In genomic region chr22:48379371-48379770, GRCh38 we compare ENCODE assay signal across 16 cellular contexts.
DNase-seq lines count a peak whose midpoint lies in the region; ATAC-seq and TF ChIP-seq lines count a peak whose summit lies in the region.
"Had no signal": no experiment of that assay in that cellular context is flagged by ENCODE, and none has a peak within 500 bp of the region (broad histone marks: within the 10 kb centered on the region; RNA-seq: fewer than 3 reads in every experiment).

No MANE protein-coding gene starts in this region.

- intact Hi-C loops in sciatic nerve (cut with DNase I) (no loop called here), left ventricle myocardium inferior (cut with micrococcal nuclease) (no loop called here)

- in situ Hi-C loops in GM23248 (cut with MboI): no loop called here

- no peak overlapping the region for H2AFZ ChIP-seq in GM23248
- H2AFZ ChIP-seq: GM23338 had no signal

- DNase-seq in RWPE2 (ENCODE audit: low spot score) (peak; percentile 16), coronary artery (ENCODE audit: low spot score) (peak; percentile 70), left lobe of liver (ENCODE audit: low spot score) (peak; percentile 33), sciatic nerve (ENCODE audit: low spot score) (peak; percentile 38), GM23248 (no peak), left ventricle myocardium inferior (no peak), HuH-7 (ENCODE audit: low spot score) (no peak), NCI-H146 treated with DMSO at 0.1 percent for 48 hours (lab: John Stamatoyannopoulos, UW; ENCODE audit: unreplicated experiment) (no peak)
- DNase-seq: C1 segment of cervical spinal cord, Calu3, DMS 273 treated with DMSO at 0.1 percent for 48 hours, DMS79, HCEC 1CT had no signal

- H3K9me2 ChIP-seq in GM23248 (ENCODE audit: insufficient read depth): no peaks in the 10 kb centered on the region

- H3K27me3 ChIP-seq in RWPE2 (ENCODE audit: insufficient read depth, poor library complexity, severe bottlenecking) (no peaks in the 10 kb centered on the region), GM23248 (replicated peaks; ENCODE audit: insufficient read depth) (0 out of 2 replicates have a peak, but pooled peaks cover 3% of the 10 kb centered on the region), left ventricle myocardium inferior (ENCODE audit: low read depth) (peaks cover 72% of the 10 kb centered on the region)

- no peaks in the 10 kb centered on the region for H3K79me2 ChIP-seq in GM23248 (ENCODE audit: insufficient read depth)

- H4K20me1 ChIP-seq in GM23248 (ENCODE audit: insufficient read depth): no peaks in the 10 kb centered on the region

- 54% methylated on average over 13 of the region's 13 CpGs for WGBS in GM23248 (ENCODE audit: low coverage in 1 of 2, low lambda C conversion rate in 2 of 2, missing lambda C conversion rate in 2 of 2), 2 experiments

- H3K4me2 ChIP-seq in GM23248 (ENCODE audit: unreplicated experiment): no peak overlapping the region
- H3K4me2 ChIP-seq: GM23338 had no signal

- no peak overlapping the region for H3K9ac ChIP-seq in GM23248

- H3K9me3 ChIP-seq in RWPE2 (ENCODE audit: severe bottlenecking) (no peaks in the 10 kb centered on the region), GM23248 (ENCODE audit: low read depth) (no peaks in the 10 kb centered on the region), left ventricle myocardium inferior (replicated peaks) (peaks cover 15% of the 10 kb centered on the region)

- no peak overlapping the region for H3K27ac ChIP-seq in RWPE2 (ENCODE audit: poor library complexity, severe bottlenecking)
- H3K27ac ChIP-seq in coronary artery: no peak overlapping the region
- no peak overlapping the region for H3K27ac ChIP-seq in GM23248
- no peak overlapping the region for H3K27ac ChIP-seq in left ventricle myocardium inferior (replicated peaks)

- ATAC-seq in RWPE2 (ENCODE audit: low read depth) (no peak), left lobe of liver (no peak), sciatic nerve (no peak)
- ATAC-seq: GM12878, GM23338, HepG2 had no signal

- H3K36me3 ChIP-seq in RWPE2 (ENCODE audit: low read depth) (no peaks in the 10 kb centered on the region), GM23248 (ENCODE audit: low read depth) (no peaks in the 10 kb centered on the region), left ventricle myocardium inferior (no peaks in the 10 kb centered on the region)

- H3K4me3 ChIP-seq in RWPE2 (ENCODE audit: severe bottlenecking) (no peak overlapping the region), coronary artery (no peak overlapping the region), GM23248 (no peak overlapping the region), left ventricle myocardium inferior (no peak overlapping the region)
- H3K4me3 ChIP-seq: GM12878, GM23338 had no signal

- no peaks in the 10 kb centered on the region for H3K4me1 ChIP-seq in RWPE2 (ENCODE audit: insufficient read depth, poor library complexity, severe bottlenecking)
- no peaks in the 10 kb centered on the region for H3K4me1 ChIP-seq in GM23248 (ENCODE audit: insufficient read depth)
- no peaks in the 10 kb centered on the region for H3K4me1 ChIP-seq in left ventricle myocardium inferior

- H3F3A ChIP-seq in GM23248 (ENCODE audit: insufficient read depth): no peaks in the 10 kb centered on the region

- TF ChIP-seq CTCF in RWPE2 (IDR thresholded peaks at IDR 0.05; ENCODE audit: poor library complexity, severe bottlenecking) (no peak), coronary artery (IDR thresholded peaks at IDR 0.05) (no peak), left ventricle myocardium inferior (IDR thresholded peaks at IDR 0.05; ENCODE audit: borderline replicate concordance) (no peak)

Comparison
In these comparisons a context has a peak if more than half of its experiments do, and no peak if none do; other contexts are left out.
1. DNase-seq: peak in RWPE2 (single experiment), coronary artery (single experiment), left lobe of liver (single experiment) and sciatic nerve (single experiment); none in GM23248 (single experiment), left ventricle myocardium inferior (single experiment), HuH-7 (single experiment) and NCI-H146 treated with DMSO at 0.1 percent for 48 hours (single experiment).